12 cellular contexts compared by ENCODE assay signal in genomic region chr5:141590127-141590526, GRCh38.
"Had no signal": no experiment of that assay in that cellular context is flagged by ENCODE, and none has a peak within 500 bp of the region (broad histone marks: within the 10 kb centered on the region; RNA-seq: fewer than 3 reads in every experiment).

No MANE protein-coding gene starts in this region.

- H3K4me3 Mint-ChIP-seq: activated CD4-positive, alpha-beta memory T cell treated with anti-CD3 and anti-CD28 coated beads for 36 hours; neural progenitor cell had no signal

- H3K27ac Mint-ChIP-seq: activated CD4-positive, alpha-beta memory T cell treated with anti-CD3 and anti-CD28 coated beads for 36 hours; neural progenitor cell had no signal

- H3K4me1 ChIP-seq: neural progenitor cell, uterus had no signal

- H3K4me1 Mint-ChIP-seq: neural progenitor cell had no signal

- H3K9me3 ChIP-seq: heart left ventricle, left ventricle myocardium inferior, thyroid gland, uterus had no signal

- H3K36me3 ChIP-seq: uterus had no signal

- H3K27me3 ChIP-seq: heart left ventricle, neural progenitor cell, thyroid gland, uterus had no signal

- H3K9me3 Mint-ChIP-seq: activated CD4-positive, alpha-beta memory T cell treated with anti-CD3 and anti-CD28 coated beads for 36 hours; neural progenitor cell had no signal

- H3K27ac ChIP-seq: heart left ventricle, left ventricle myocardium inferior, neural progenitor cell, skin epidermis, thyroid gland, uterus had no signal

- DNase-seq: activated CD4-positive, alpha-beta memory T cell treated with anti-CD3 and anti-CD28 coated beads for 36 hours; activated CD4-positive, CD25-positive, alpha-beta regulatory T cell treated with anti-CD3 and anti-CD28 coated beads, Interleukin-2, amount 50 U/mL, for 72 hours; activated naive CD4-positive, alpha-beta T cell; foreskin melanocyte; heart left ventricle; islet precursor cell; left ventricle myocardium inferior; T-helper 2 cell; thyroid gland; uterus had no signal

- H3K27me3 Mint-ChIP-seq: activated CD4-positive, alpha-beta memory T cell treated with anti-CD3 and anti-CD28 coated beads for 36 hours had no signal

- H3K4me3 ChIP-seq: heart left ventricle, left ventricle myocardium inferior, neural progenitor cell, skin epidermis, thyroid gland, uterus had no signal
